In the genomic region with DNA sequence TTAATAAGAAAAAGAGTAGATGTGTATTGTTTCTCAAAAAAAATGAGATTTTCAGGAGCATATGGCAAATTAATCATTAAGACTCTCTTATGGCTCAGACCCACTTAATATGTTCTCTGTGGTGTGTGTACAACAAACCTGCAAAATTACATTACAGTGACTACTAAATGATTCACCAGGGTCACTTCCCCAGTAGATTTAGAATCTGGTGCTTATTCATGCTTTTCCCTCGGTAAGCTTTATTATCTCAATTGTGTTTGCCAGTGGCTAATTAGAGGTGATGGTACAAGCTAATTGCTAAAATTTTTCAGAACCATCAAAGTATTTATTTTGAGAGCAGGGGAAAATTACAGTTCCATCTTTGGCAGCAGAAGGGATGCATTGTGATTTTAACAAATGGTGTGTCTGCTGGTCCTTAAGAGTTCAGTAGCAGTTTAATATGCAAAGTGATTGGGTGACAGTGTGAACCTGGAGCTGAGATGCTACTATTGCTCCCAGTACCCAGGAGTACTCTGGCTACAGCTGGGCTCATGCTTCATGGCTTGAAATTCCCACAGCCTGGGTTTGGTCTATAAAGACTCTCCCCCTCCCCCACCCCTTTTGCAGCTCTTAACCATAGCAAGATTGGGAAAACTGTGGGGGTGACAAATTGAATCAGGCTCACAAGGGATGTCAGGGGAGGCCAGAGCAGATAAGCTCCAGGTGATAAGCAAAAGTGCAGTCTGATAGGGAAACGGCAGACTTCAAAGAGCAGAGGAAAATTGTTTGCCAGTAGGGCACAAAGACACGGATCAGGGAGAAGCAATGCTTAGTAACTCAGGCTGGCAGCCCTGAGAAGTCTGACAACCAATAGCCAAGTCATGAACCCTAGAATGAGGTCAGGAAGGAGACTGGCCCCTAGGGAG, we compare ENCODE assay signal across 14 cellular contexts.
DNase-seq lines count a peak whose midpoint lies in the region; TF ChIP-seq lines count a peak whose summit lies in the region.
"Had no signal": no experiment of that assay in that cellular context is flagged by ENCODE, and none has a peak within 500 bp of the region (broad histone marks: within the 10 kb centered on the region; RNA-seq: fewer than 3 reads in every experiment).

No MANE protein-coding gene starts in this region.

- H3K4me3 ChIP-seq in AG10803 (ENCODE audit: low read length) (no peak overlapping the region), HUES48 (ENCODE audit: low read depth, low read length) (no peak overlapping the region), hepatocyte (no peak overlapping the region)
- H3K4me3 ChIP-seq: ascending aorta had no signal

- no peaks in the 10 kb centered on the region for H3K9me3 ChIP-seq in HUES48 (ENCODE audit: control insufficient read depth, insufficient read depth, low read length)
- no peaks in the 10 kb centered on the region for H3K9me3 ChIP-seq in hepatocyte (ENCODE audit: low read depth)
- H3K9me3 ChIP-seq: ascending aorta had no signal

- H3K4me2 ChIP-seq in hepatocyte: peak overlapping the region; percentile 28

- H3K27ac ChIP-seq in HUES48 (ENCODE audit: low read depth, low read length) (peak overlapping the region; percentile 14), hepatocyte (no peak overlapping the region)
- H3K27ac ChIP-seq: ascending aorta had no signal

- H3K4me1 ChIP-seq in HUES48 (ENCODE audit: control insufficient read depth, insufficient read depth, low read length) (peaks cover 23% of the 10 kb centered on the region), hepatocyte (ENCODE audit: insufficient read depth) (no peaks in the 10 kb centered on the region)
- H3K4me1 ChIP-seq: ascending aorta had no signal

- no peaks in the 10 kb centered on the region for H3K9me2 ChIP-seq in hepatocyte (replicated peaks; ENCODE audit: insufficient read depth)

- H3K9ac ChIP-seq in HUES48 (ENCODE audit: low read depth, low read length): no peak overlapping the region

- WGBS in hepatocyte (ENCODE audit: low lambda C conversion rate, missing lambda C conversion rate): 13% methylated on average over 3 of the region's 3 CpGs

- no peaks in the 10 kb centered on the region for H3K27me3 ChIP-seq in HUES48 (ENCODE audit: control insufficient read depth, insufficient read depth, low read length)
- H3K27me3 ChIP-seq in hepatocyte: no peaks in the 10 kb centered on the region
- H3K27me3 ChIP-seq: ascending aorta had no signal

- H2AFZ ChIP-seq in hepatocyte: no peak overlapping the region

- no peaks in the 10 kb centered on the region for H3K79me2 ChIP-seq in hepatocyte

- H4K20me1 ChIP-seq in hepatocyte (ENCODE audit: insufficient read depth, poor library complexity, severe bottlenecking): no peaks in the 10 kb centered on the region

- H3K36me3 ChIP-seq in HUES48 (ENCODE audit: control insufficient read depth, insufficient read depth, low read length): no peaks in the 10 kb centered on the region
- no peaks in the 10 kb centered on the region for H3K36me3 ChIP-seq in hepatocyte (replicated peaks; ENCODE audit: insufficient read depth, low read depth)
- H3K36me3 ChIP-seq: ascending aorta had no signal

- DNase-seq in AG10803 (ENCODE audit: low read depth) (peak; percentile 45), SW480 (ENCODE audit: low spot score) (peak; percentile 17), hepatocyte (ENCODE audit: low spot score) (no peak), hippocampal formation (lab: John Stamatoyannopoulos, UW) (no peak), hepatic stellate cell (ENCODE audit: low spot score) (no peak), NOMO-1 treated with dmso at 0.1 percent for 144 hours (lab: John Stamatoyannopoulos, UW; ENCODE audit: unreplicated experiment) (no peak)
- DNase-seq in activated CD4-positive, alpha-beta T cell treated with anti-CD3 and anti-CD28 coated beads, Interleukin-2, amount 50 U/mL, for 1 hour: no peak
- DNase-seq: activated CD8-positive, alpha-beta memory T cell treated with anti-CD3 and anti-CD28 coated beads, Interleukin-2, amount 50 U/mL, for 48 hours; AML-193; GDM1; naive B cell; NCI-H187 treated with DMSO at 0.1 percent for 48 hours had no signal

- TF ChIP-seq CTCF in AG10803 (conservative IDR thresholded peaks at IDR 0.05; ENCODE audit: low read length) (no peak), hepatocyte (IDR thresholded peaks at IDR 0.05; ENCODE audit: poor library complexity) (no peak)

Comparison
In these comparisons a context has a peak if more than half of its experiments do, and no peak if none do; other contexts are left out.
1. DNase-seq: peak in AG10803 (single experiment) and SW480 (single experiment); none in hepatocyte (single experiment), activated CD4-positive, alpha-beta T cell treated with anti-CD3 and anti-CD28 coated beads, Interleukin-2, amount 50 U/mL, for 1 hour (single experiment), hippocampal formation (0 of 2), hepatic stellate cell (single experiment) and NOMO-1 treated with dmso at 0.1 percent for 144 hours (single experiment).